In genomic region chr10:62869958-62870357, GRCh38 we compare ENCODE assay signal across 15 cellular contexts.
"Had no signal": no experiment of that assay in that cellular context is flagged by ENCODE, and none has a peak within 500 bp of the region (broad histone marks: within the 10 kb centered on the region; RNA-seq: fewer than 3 reads in every experiment).

No MANE protein-coding gene starts in this region.

- H3K36me3 Mint-ChIP-seq: activated naive CD8-positive, alpha-beta T cell treated with anti-CD3 and anti-CD28 coated beads, Interleukin-2, amount 10 ng/mL, durations not matched to agents 7 days and 5 days had no signal

- H3K36me3 ChIP-seq: brain microvascular endothelial cell, prostate gland, right atrium auricular region, upper lobe of right lung had no signal

- H3K4me3 ChIP-seq: coronary artery, prostate gland, right atrium auricular region, upper lobe of right lung had no signal

- ATAC-seq: esophagus mucosa, left ventricle myocardium superior, upper lobe of right lung had no signal

- DNase-seq: activated CD4-positive, alpha-beta T cell treated with anti-CD3 and anti-CD28 coated beads, Interleukin-2, amount 50 U/mL, for 4 hours; activated CD4-positive, CD25-positive, alpha-beta regulatory T cell treated with anti-CD3 and anti-CD28 coated beads, Interleukin-2, amount 50 U/mL, for 72 hours; activated gamma-delta T cell; activated naive CD8-positive, alpha-beta T cell treated with anti-CD3 and anti-CD28 coated beads, Interleukin-2, amount 10 ng/mL, durations not matched to agents 7 days and 5 days; brain microvascular endothelial cell; left ventricle myocardium superior; stimulated activated CD4-positive, alpha-beta T cell treated with anti-CD3 and anti-CD28 coated beads, Interleukin-2, amount 100 ng/mL, for 48 hours; T-helper 1 cell; T1000; upper lobe of right lung had no signal

- H3K27me3 ChIP-seq: brain microvascular endothelial cell, right atrium auricular region had no signal

- H3K27ac Mint-ChIP-seq: activated naive CD8-positive, alpha-beta T cell treated with anti-CD3 and anti-CD28 coated beads, Interleukin-2, amount 10 ng/mL, durations not matched to agents 7 days and 5 days had no signal

- H3K27ac ChIP-seq: brain microvascular endothelial cell, coronary artery, prostate gland, right atrium auricular region, upper lobe of right lung had no signal

- H3K4me1 Mint-ChIP-seq: activated naive CD8-positive, alpha-beta T cell treated with anti-CD3 and anti-CD28 coated beads, Interleukin-2, amount 10 ng/mL, durations not matched to agents 7 days and 5 days had no signal

- H3K9me3 ChIP-seq: prostate gland, right atrium auricular region, upper lobe of right lung had no signal

- H3K4me1 ChIP-seq: prostate gland, right atrium auricular region, upper lobe of right lung had no signal

- H3K4me3 Mint-ChIP-seq: activated naive CD8-positive, alpha-beta T cell treated with anti-CD3 and anti-CD28 coated beads, Interleukin-2, amount 10 ng/mL, durations not matched to agents 7 days and 5 days; neural crest cell had no signal
